23 cellular contexts compared by ENCODE assay signal in genomic region chr5:177423671-177424070, GRCh38. TPM values are rescaled to one million over a fixed set of nuclear protein-coding genes. Genes with fewer than 3 reads are reported as not detected.
DNase-seq lines count a peak whose midpoint lies in the region; ATAC-seq, FAIRE-seq and TF ChIP-seq lines count a peak whose summit lies in the region.
"Had no signal": no experiment of that assay in that cellular context is flagged by ENCODE, and none has a peak within 500 bp of the region (broad histone marks: within the 10 kb centered on the region; RNA-seq: fewer than 3 reads in every experiment).

No MANE protein-coding gene starts in this region.

- H3K4ac ChIP-seq in IMR-90 (ENCODE audit: low read depth, low read length) (no peak overlapping the region), H1 (replicated peaks; ENCODE audit: insufficient read length, low read depth, low read length) (no peak overlapping the region)

- H4K91ac ChIP-seq in IMR-90 (ENCODE audit: insufficient read depth, low read depth, low read length) (no peak overlapping the region), H1 (replicated peaks; ENCODE audit: insufficient read length, low read length) (no peak overlapping the region)

- H3K18ac ChIP-seq in IMR-90 (ENCODE audit: low read depth, low read length), result no peak overlapping the region
- no peak overlapping the region for H3K18ac ChIP-seq in H1 (ENCODE audit: extremely low read depth, low read length)

- peaks cover 25% of the 10 kb centered on the region for H3K4me1 Mint-ChIP-seq in activated CD4-positive, alpha-beta T cell treated with anti-CD3 and anti-CD28 coated beads, Interleukin-2, amount 10 ng/mL, durations not matched to agents 7 days and 5 days

- H3K27me3 ChIP-seq in IMR-90 (ENCODE audit: control insufficient read depth, insufficient read depth, low read length), result no peaks in the 10 kb centered on the region
- no peaks in the 10 kb centered on the region for H3K27me3 ChIP-seq in H1 (replicated peaks in 1 of 4; ENCODE audit: control insufficient read depth in 3 of 4, extremely low read depth in 1 of 4, insufficient read depth in 3 of 4, low read length in 3 of 4)
- H3K27me3 ChIP-seq: BE2C; BLaER1 treated with 17β-estradiol and CSF1 and Interleukin-3, amounts not matched to agents 10 nM and 100 nM had no signal

- peaks cover 13% of the 10 kb centered on the region for H3K4me1 ChIP-seq in IMR-90 (ENCODE audit: control insufficient read depth, insufficient read depth, low read length)
- peaks cover 4 to 14% (median 7%) of the 10 kb centered on the region in 4 experiments; a peak in 6 of 7 replicates for H3K4me1 ChIP-seq in H1 (replicated peaks in 1 of 4; ENCODE audit: control insufficient read depth in 3 of 4, insufficient read depth in 4 of 4, low read length in 3 of 4)
- H3K4me1 ChIP-seq: BE2C had no signal

- peak overlapping the region; percentile 13 for H3K27ac Mint-ChIP-seq in activated CD4-positive, alpha-beta T cell treated with anti-CD3 and anti-CD28 coated beads, Interleukin-2, amount 10 ng/mL, durations not matched to agents 7 days and 5 days
- H3K27ac Mint-ChIP-seq: HFFc6 had no signal

- POLR2A ChIA-PET in activated CD4-positive, alpha-beta T cell treated with anti-CD3 and anti-CD28 coated beads, Interleukin-2, amount 10 ng/mL, durations not matched to agents 7 days and 5 days (lab: Charles Lee), result no interaction called here
- POLR2A ChIA-PET in IMR-90 (lab: Charles Lee; ENCODE audit: unreplicated experiment), result no interaction called here
- POLR2A ChIA-PET in H1 (lab: Charles Lee; ENCODE audit: partially characterized antibody), result interaction anchor here (0.9 to 24.2 kb wide), 8 partner anchors 18 to 60 kb away, joined by 3 to 460 read pairs (median 4); partner anchors contain the start of gene PRR7

- H2AK5ac ChIP-seq in IMR-90 (ENCODE audit: low read depth, low read length), result no peak overlapping the region
- no peak overlapping the region for H2AK5ac ChIP-seq in H1 (ENCODE audit: low read depth, low read length)

- no peak overlapping the region for H3K4me3 Mint-ChIP-seq in activated CD4-positive, alpha-beta T cell treated with anti-CD3 and anti-CD28 coated beads, Interleukin-2, amount 10 ng/mL, durations not matched to agents 7 days and 5 days
- H3K4me3 Mint-ChIP-seq: CD14-positive monocyte, HFFc6 had no signal

- H4K20me1 ChIP-seq in IMR-90 (ENCODE audit: insufficient read depth, low read length), result peaks cover 8% of the 10 kb centered on the region; the same call in 1 of the 2 replicates
- peaks cover 5 to 10% of the 10 kb centered on the region in 2 experiments for H4K20me1 ChIP-seq in H1 (replicated peaks in 1 of 2; ENCODE audit: control insufficient read depth in 1 of 2, insufficient read depth in 2 of 2, low read length in 2 of 2)

- no peak overlapping the region for H3K9ac ChIP-seq in IMR-90 (ENCODE audit: low read depth, low read length)
- H3K9ac ChIP-seq in H1 (replicated peaks in 1 of 4; ENCODE audit: extremely low read depth in 1 of 4, low read depth in 3 of 4, low read length in 3 of 4), result no peak overlapping the region
- H3K9ac ChIP-seq: BLaER1 treated with 17β-estradiol and CSF1 and Interleukin-3, amounts not matched to agents 10 nM and 100 nM had no signal

- CTCF ChIA-PET in activated CD4-positive, alpha-beta T cell treated with anti-CD3 and anti-CD28 coated beads, Interleukin-2, amount 10 ng/mL, durations not matched to agents 7 days and 5 days (lab: Charles Lee), result interaction anchor here (1.0 to 53.2 kb wide), 6 partner anchors 8 to 111 kb away, joined by 3 to 1643 read pairs (median 5); partner anchors contain the start of genes DBN1, F12, PFN3 and PRR7
- CTCF ChIA-PET in IMR-90 (lab: Yijun Ruan, JAX) (interaction anchor here (0.6 to 0.8 kb wide), 2 partner anchors 20 to 34 kb away, joined by 3 read pairs; no protein-coding TSS in a partner anchor), H1 (lab: Charles Lee; ENCODE audit: partially characterized antibody) (interaction anchor here (0.7 to 7.1 kb wide), 12 partner anchors 14 to 114 kb away, joined by 3 to 57 read pairs (median 4); partner anchors contain the start of genes F12 and PFN3)

- dilution Hi-C loops in IMR-90 (cut with HindIII; ENCODE audit: low sequenced_read_pairs, unreplicated experiment), result no loop called here

- DNase-seq in activated CD4-positive, alpha-beta T cell treated with anti-CD3 and anti-CD28 coated beads, Interleukin-2, amount 10 ng/mL, durations not matched to agents 7 days and 5 days, result no peak
- DNase-seq in activated CD4-positive, alpha-beta T cell treated with anti-CD3 and anti-CD28 coated beads, Interleukin-2, amount 50 U/mL, for 48 hours, result no peak
- no peak for DNase-seq in IMR-90
- DNase-seq in H1 (ENCODE audit: low read depth in 1 of 2, low spot score in 2 of 2), result no peak
- DNase-seq in D721Med (ENCODE audit: insufficient read length, low spot score), result no peak
- no peak for DNase-seq in NCI-H1105 treated with DMSO at 0.1 percent for 48 hours (lab: John Stamatoyannopoulos, UW)
- DNase-seq: ACHN; AML-193; BE2C; CD4-positive, alpha-beta T cell; CD8-positive, alpha-beta memory T cell; DMS53; DMS79 treated with DMSO at 0.1 percent for 48 hours; GOT3; H9; HFFc6 had no signal

- no peak overlapping the region for H2BK15ac ChIP-seq in IMR-90 (ENCODE audit: low read depth, low read length)
- H2BK15ac ChIP-seq in H1 (ENCODE audit: low read length), result 0 out of 2 replicates have a peak overlapping the region, but pooled peaks have one; percentile 61

- no peak overlapping the region for H3K56ac ChIP-seq in IMR-90 (ENCODE audit: extremely low read depth, insufficient read depth, low read length)
- no peak overlapping the region for H3K56ac ChIP-seq in H1 (replicated peaks; ENCODE audit: insufficient read length, low read depth, low read length)

- H3K27me3 Mint-ChIP-seq in activated CD4-positive, alpha-beta T cell treated with anti-CD3 and anti-CD28 coated beads, Interleukin-2, amount 10 ng/mL, durations not matched to agents 7 days and 5 days, result no peaks in the 10 kb centered on the region
- H3K27me3 Mint-ChIP-seq: CD4-positive, alpha-beta T cell; CD8-positive, alpha-beta memory T cell had no signal

- no peak overlapping the region for H2BK5ac ChIP-seq in IMR-90 (ENCODE audit: low read depth, low read length, poor library complexity, severe bottlenecking)
- H2BK5ac ChIP-seq in H1 (ENCODE audit: low read depth, low read length), result no peak overlapping the region

- H3K14ac ChIP-seq in IMR-90 (replicated peaks; ENCODE audit: low read depth, low read length) (no peak overlapping the region), H1 (ENCODE audit: insufficient read length) (no peak overlapping the region)

- TF ChIP-seq POLR2A in IMR-90 (IDR thresholded peaks at IDR 0.05; ENCODE audit: low read depth, low read length) (no peak), H1 (IDR thresholded peaks at IDR 0.05; ENCODE audit: control extremely low read depth in 1 of 2, low read depth in 2 of 2, low read length in 2 of 2) (no peak)

- TF ChIP-seq EP300 in H1 (IDR thresholded peaks at IDR 0.05; ENCODE audit: borderline replicate concordance in 1 of 2, low read depth in 2 of 2, low read length in 2 of 2), result no peak

- H2BK12ac ChIP-seq in H1 (ENCODE audit: low read depth, low read length), result no peak overlapping the region

- no peak overlapping the region for H4K8ac ChIP-seq in IMR-90 (ENCODE audit: low read depth in 2 of 2, low read length in 2 of 2)
- H4K8ac ChIP-seq in H1 (ENCODE audit: extremely low read depth, insufficient read depth, low read length), result no peak overlapping the region

- H3K79me2 ChIP-seq in H1 (ENCODE audit: control insufficient read depth in 1 of 2, insufficient read depth in 2 of 2, low read length in 2 of 2), result peaks cover 0 to 17% of the 10 kb centered on the region in 2 experiments; a peak in 2 of 4 replicates

- H3K9me3 ChIP-seq in IMR-90 (ENCODE audit: control insufficient read depth, insufficient read depth, low read length), result no peaks in the 10 kb centered on the region
- H3K9me3 ChIP-seq in H1 (ENCODE audit: insufficient read depth in 2 of 2, low read depth in 1 of 2, low read length in 1 of 2), result no peaks in the 10 kb centered on the region
- H3K9me3 ChIP-seq: BE2C; BLaER1 treated with 17β-estradiol and CSF1 and Interleukin-3, amounts not matched to agents 10 nM and 100 nM had no signal

- no peak overlapping the region for H3K23ac ChIP-seq in IMR-90 (ENCODE audit: low read depth, low read length)
- no peak overlapping the region for H3K23ac ChIP-seq in H1 (ENCODE audit: insufficient read length)

- peaks cover 10% of the 10 kb centered on the region for H3K23me2 ChIP-seq in H1 (ENCODE audit: low read depth, low read length)

- H3K9me1 ChIP-seq in IMR-90 (ENCODE audit: insufficient read depth, low read length), result peaks cover 15% of the 10 kb centered on the region

- no peaks in the 10 kb centered on the region for H3K36me3 ChIP-seq in IMR-90 (ENCODE audit: control insufficient read depth, insufficient read depth, low read length)
- H3K36me3 ChIP-seq in H1 (ENCODE audit: control insufficient read depth in 2 of 4, insufficient read depth in 4 of 4, low read length in 3 of 4), result no peaks in the 10 kb centered on the region
- H3K36me3 ChIP-seq: BE2C; BLaER1 treated with 17β-estradiol and CSF1 and Interleukin-3, amounts not matched to agents 10 nM and 100 nM had no signal

- no peak for TF ChIP-seq RAD21 in IMR-90 (IDR thresholded peaks at IDR 0.05; ENCODE audit: low read length)
- no peak for TF ChIP-seq RAD21 in H1 (IDR thresholded peaks at IDR 0.05 in 1 of 2, conservative IDR thresholded peaks at IDR 0.05 in 1 of 2; ENCODE audit: low read depth in 2 of 2, low read length in 2 of 2)

- no peak overlapping the region for H4K5ac ChIP-seq in IMR-90 (ENCODE audit: low read depth, low read length)
- H4K5ac ChIP-seq in H1 (ENCODE audit: insufficient read length, low read depth, low read length), result no peak overlapping the region

- H3K4me2 ChIP-seq in IMR-90 (ENCODE audit: low read depth, low read length) (no peak overlapping the region), H1 (ENCODE audit: insufficient read depth in 1 of 2, low read depth in 2 of 2, low read length in 2 of 2) (no peak overlapping the region)
- H3K4me2 ChIP-seq: BLaER1 treated with 17β-estradiol and CSF1 and Interleukin-3, amounts not matched to agents 10 nM and 100 nM had no signal

- no TSS peak for BruUV-seq in IMR-90 (replicated peaks; lab: Mats Ljungman, UMichigan)

- FAIRE-seq in H1 (lab: Jason Lieb, UNC), result no peak
- FAIRE-seq in D721Med (lab: Jason Lieb, UNC), result no peak
- FAIRE-seq: A204.1, G401.6, GM12892 had no signal

- peaks cover 9 to 25% of the 10 kb centered on the region in 2 experiments for H3K79me1 ChIP-seq in IMR-90 (ENCODE audit: low read depth in 1 of 2, low read length in 2 of 2)
- H3K79me1 ChIP-seq in H1 (ENCODE audit: low read depth, low read length), result peaks cover 10% of the 10 kb centered on the region; the same call in 1 of the 2 replicates

- H3K9me3 Mint-ChIP-seq in activated CD4-positive, alpha-beta T cell treated with anti-CD3 and anti-CD28 coated beads, Interleukin-2, amount 10 ng/mL, durations not matched to agents 7 days and 5 days, result peaks cover 2% of the 10 kb centered on the region
- H3K9me3 Mint-ChIP-seq: CD4-positive, alpha-beta T cell; CD8-positive, alpha-beta memory T cell; H9; HFFc6 had no signal

- in situ Hi-C loops in IMR-90 (cut with MboI; ENCODE audit: low sequenced_read_pairs), result no loop called here

- H2AK9ac ChIP-seq in IMR-90 (replicated peaks; ENCODE audit: low read depth, low read length, poor library complexity), result peak overlapping the region; percentile 24

- no peak overlapping the region for H3K4me3 ChIP-seq in IMR-90 (ENCODE audit: insufficient read depth, low read depth, low read length)
- no peak overlapping the region for H3K4me3 ChIP-seq in H1 (ENCODE audit: extremely low read depth in 1 of 4, insufficient read depth in 2 of 4, low read depth in 3 of 4, low read length in 4 of 4)
- H3K4me3 ChIP-seq: BLaER1 treated with 17β-estradiol and CSF1 and Interleukin-3, amounts not matched to agents 10 nM and 100 nM had no signal

- H2BK20ac ChIP-seq in IMR-90 (ENCODE audit: low read depth, low read length) (no peak overlapping the region), H1 (ENCODE audit: low read length) (no peak overlapping the region)

- no peak overlapping the region for H2BK120ac ChIP-seq in IMR-90 (ENCODE audit: low read depth, low read length)
- no peak overlapping the region for H2BK120ac ChIP-seq in H1 (replicated peaks; ENCODE audit: low read depth, low read length)

- ATAC-seq in IMR-90 (ENCODE audit: low read depth), result no peak

- H3K36me3 Mint-ChIP-seq in activated CD4-positive, alpha-beta T cell treated with anti-CD3 and anti-CD28 coated beads, Interleukin-2, amount 10 ng/mL, durations not matched to agents 7 days and 5 days (ENCODE audit: low read depth), result peaks cover 19% of the 10 kb centered on the region

- H2AFZ ChIP-seq in IMR-90 (replicated peaks; ENCODE audit: low read length, poor library complexity) (peak overlapping the region; percentile 61), H1 (ENCODE audit: low read length) (no peak overlapping the region)

- intact Hi-C loops in IMR-90 (cut with micrococcal nuclease), result no loop called here

- H3K27ac ChIP-seq in IMR-90 (ENCODE audit: insufficient read depth, low read length) (no peak overlapping the region), H1 (ENCODE audit: low read depth, low read length) (no peak overlapping the region)
- H3K27ac ChIP-seq: 22Rv1; BLaER1 treated with 17β-estradiol and CSF1 and Interleukin-3, amounts not matched to agents 10 nM and 100 nM had no signal

- WGBS in IMR-90 (ENCODE audit: extremely low coverage in 2 of 2, insufficient read length in 1 of 2), 2 experiments, result no CpG with 5 or more reads among the region's 2 CpGs
- 77% methylated on average over 2 of the region's 2 CpGs; no CpG with 5 or more reads in 1 of the 2 experiments for WGBS in H1 (ENCODE audit: extremely low coverage in 1 of 2, insufficient coverage in 1 of 2, insufficient read length in 1 of 2, insufficient replicate concordance in 2 of 2, low coverage in 1 of 2, low lambda C conversion rate in 2 of 2, missing lambda C conversion rate in 1 of 2), 2 experiments

- TF ChIP-seq CTCF in IMR-90 (conservative IDR thresholded peaks at IDR 0.05; ENCODE audit: low read depth, low read length) (no peak), H1 (IDR thresholded peaks at IDR 0.05; ENCODE audit: control extremely low read depth in 1 of 3, insufficient read depth in 1 of 3, low read depth in 1 of 3, low read length in 3 of 3) (no peak), D721Med (IDR thresholded peaks at IDR 0.05; ENCODE audit: insufficient read depth, missing control alignments) (no peak)

RNA-seq across cellular contexts. Expression of gene GRK6, which starts 2.8 kb away (rescaled TPM):
- 100 to 1,000 TPM; 242 to 296 TPM for total RNA-seq in activated CD4-positive, alpha-beta T cell treated with anti-CD3 and anti-CD28 coated beads, Interleukin-2, amount 10 ng/mL, durations not matched to agents 7 days and 5 days
- 30.1 and 35.0 TPM in 2 replicates for total RNA-seq in IMR-90 (2012; rRNA removed)
- polyA plus RNA-seq in IMR-90 (2012; rRNA removed), result 25.3 and 30.1 TPM in 2 replicates
- polyA plus RNA-seq in IMR-90 (2012; cell fraction: cytosol; rRNA removed), result 29.1 and 34.2 TPM in 2 replicates
- 23.2 and 34.3 TPM in 2 replicates for polyA plus RNA-seq in IMR-90 (2012; cell fraction: nucleus; rRNA removed; ENCODE audit: low replicate concordance)
- total RNA-seq in H1 (2021; fragmentation: NEBNext Ultra II Directional; extraction: Animal tissue kit (Norgen Biotek cat#: 25700)), result 52.0 and 57.8 TPM in 2 replicates
- polyA plus RNA-seq in H1 (2011; rRNA removed), result 31.8 and 50.8 TPM in 2 replicates
- polyA plus RNA-seq in H1 (2011; cell fraction: cytosol; rRNA removed), result 43.3 TPM
- 53.8 TPM for polyA plus RNA-seq in H1 (2011; cell fraction: nucleus; rRNA removed)
- 32.8 to 46.4 TPM (median 42.2 TPM) in 4 replicates for polyA plus RNA-seq in H1 (2012, experiment 1 of 2)
- polyA plus RNA-seq in H1 (2012, experiment 2 of 2), result 38.4 TPM
- polyA plus RNA-seq in H1 (2013, experiment 1 of 2), result 23.7 TPM
- polyA plus RNA-seq in H1 (2013, experiment 2 of 2), result 24.5 TPM
- 21.9 and 25.8 TPM in 2 replicates for polyA minus RNA-seq in H1 (2011; rRNA and poly(A)+ RNA removed)
- polyA minus RNA-seq in H1 (2011; cell fraction: cytosol; rRNA and poly(A)+ RNA removed), result 27.7 TPM
- polyA minus RNA-seq in H1 (2011; cell fraction: nucleus; rRNA and poly(A)+ RNA removed), result 39.0 TPM

RNA-seq across cellular contexts. Expression of gene F12, which starts 14.3 kb away (rescaled TPM):
- under 1 TPM; 0.22 to 0.60 TPM for total RNA-seq in activated CD4-positive, alpha-beta T cell treated with anti-CD3 and anti-CD28 coated beads, Interleukin-2, amount 10 ng/mL, durations not matched to agents 7 days and 5 days
- 0.36 and 0.56 TPM in 2 replicates for total RNA-seq in IMR-90 (2012; rRNA removed)
- 1.2 and 1.4 TPM in 2 replicates for polyA plus RNA-seq in IMR-90 (2012; rRNA removed)
- 1.2 and 1.5 TPM in 2 replicates for polyA plus RNA-seq in IMR-90 (2012; cell fraction: cytosol; rRNA removed)
- polyA plus RNA-seq in IMR-90 (2012; cell fraction: nucleus; rRNA removed; ENCODE audit: low replicate concordance), result 1.3 and 4.0 TPM in 2 replicates
- total RNA-seq in H1 (2021; fragmentation: NEBNext Ultra II Directional; extraction: Animal tissue kit (Norgen Biotek cat#: 25700)), result 5.4 and 6.5 TPM in 2 replicates
- 7.8 and 12.0 TPM in 2 replicates for polyA plus RNA-seq in H1 (2011; rRNA removed)
- 6.0 TPM for polyA plus RNA-seq in H1 (2011; cell fraction: cytosol; rRNA removed)
- 5.0 TPM for polyA plus RNA-seq in H1 (2011; cell fraction: nucleus; rRNA removed)
- 3.5 to 7.1 TPM (median 4.9 TPM) in 4 replicates for polyA plus RNA-seq in H1 (2012, experiment 1 of 2)
- polyA plus RNA-seq in H1 (2012, experiment 2 of 2), result 3.5 TPM
- 2.6 TPM for polyA plus RNA-seq in H1 (2013, experiment 1 of 2)
- 3.1 TPM for polyA plus RNA-seq in H1 (2013, experiment 2 of 2)
- polyA minus RNA-seq in H1 (2011; rRNA and poly(A)+ RNA removed), result 0.85 and 0.88 TPM in 2 replicates
- polyA minus RNA-seq in H1 (2011; cell fraction: cytosol; rRNA and poly(A)+ RNA removed), result 2.3 TPM
- polyA minus RNA-seq in H1 (2011; cell fraction: nucleus; rRNA and poly(A)+ RNA removed), result 2.7 TPM

RNA-seq across cellular contexts. Expression of gene PRR7, which starts 22.9 kb away (rescaled TPM):
- 1 to 10 TPM; 5.3 to 9.7 TPM for total RNA-seq in activated CD4-positive, alpha-beta T cell treated with anti-CD3 and anti-CD28 coated beads, Interleukin-2, amount 10 ng/mL, durations not matched to agents 7 days and 5 days
- total RNA-seq in IMR-90 (2012; rRNA removed), result 1.1 TPM in 2 replicates
- polyA plus RNA-seq in IMR-90 (2012; rRNA removed) (10.1 and 13.6 TPM in 2 replicates), H1 (2011; rRNA removed) (11.8 and 23.1 TPM in 2 replicates)
- polyA plus RNA-seq in IMR-90 (2012; cell fraction: cytosol; rRNA removed), result 11.9 and 36.3 TPM in 2 replicates
- 12.9 and 42.6 TPM in 2 replicates for polyA plus RNA-seq in IMR-90 (2012; cell fraction: nucleus; rRNA removed; ENCODE audit: low replicate concordance)
- total RNA-seq in H1 (2021; fragmentation: NEBNext Ultra II Directional; extraction: Animal tissue kit (Norgen Biotek cat#: 25700)), result 8.0 and 8.6 TPM in 2 replicates
- 11.7 TPM for polyA plus RNA-seq in H1 (2011; cell fraction: cytosol; rRNA removed)
- 12.5 TPM for polyA plus RNA-seq in H1 (2011; cell fraction: nucleus; rRNA removed)
- 0.79 to 4.9 TPM (median 4.9 TPM) in 4 replicates for polyA plus RNA-seq in H1 (2012, experiment 1 of 2)
- 2.8 TPM for polyA plus RNA-seq in H1 (2012, experiment 2 of 2)
- polyA plus RNA-seq in H1 (2013, experiment 1 of 2), result 5.2 TPM
- 4.9 TPM for polyA plus RNA-seq in H1 (2013, experiment 2 of 2)
- 0.12 and 0.13 TPM in 2 replicates for polyA minus RNA-seq in H1 (2011; rRNA and poly(A)+ RNA removed)
- polyA minus RNA-seq in H1 (2011; cell fraction: cytosol; rRNA and poly(A)+ RNA removed), result 5.2 TPM
- 7.5 TPM for polyA minus RNA-seq in H1 (2011; cell fraction: nucleus; rRNA and poly(A)+ RNA removed)

RNA-seq across cellular contexts. Expression of gene PFN3, which starts 23.2 kb away (rescaled TPM):
- not detected for total RNA-seq in activated CD4-positive, alpha-beta T cell treated with anti-CD3 and anti-CD28 coated beads, Interleukin-2, amount 10 ng/mL, durations not matched to agents 7 days and 5 days
- total RNA-seq in IMR-90 (2012; rRNA removed), result not detected in 2 replicates
- not detected in 2 replicates for polyA plus RNA-seq in IMR-90 (2012; rRNA removed)
- not detected in 2 replicates for polyA plus RNA-seq in IMR-90 (2012; cell fraction: cytosol; rRNA removed)
- not detected in 2 replicates for polyA plus RNA-seq in IMR-90 (2012; cell fraction: nucleus; rRNA removed; ENCODE audit: low replicate concordance)
- total RNA-seq in H1 (2021; fragmentation: NEBNext Ultra II Directional; extraction: Animal tissue kit (Norgen Biotek cat#: 25700)), result not detected in 2 replicates
- not detected in 2 replicates for polyA plus RNA-seq in H1 (2011; rRNA removed)
- not detected for polyA plus RNA-seq in H1 (2011; cell fraction: cytosol; rRNA removed)
- not detected for polyA plus RNA-seq in H1 (2011; cell fraction: nucleus; rRNA removed)
- polyA plus RNA-seq in H1 (2012, experiment 1 of 2), result not detected in 4 replicates
- polyA plus RNA-seq in H1 (2012, experiment 2 of 2), result not detected
- not detected for polyA plus RNA-seq in H1 (2013, experiment 1 of 2)
- polyA plus RNA-seq in H1 (2013, experiment 2 of 2), result not detected
- not detected in 2 replicates for polyA minus RNA-seq in H1 (2011; rRNA and poly(A)+ RNA removed)
- polyA minus RNA-seq in H1 (2011; cell fraction: cytosol; rRNA and poly(A)+ RNA removed), result not detected
- polyA minus RNA-seq in H1 (2011; cell fraction: nucleus; rRNA and poly(A)+ RNA removed), result not detected
- total RNA-seq: CD4-positive, alpha-beta T cell; CD8-positive, alpha-beta memory T cell; Daoy; H9; HFFc6 had no signal
- polyA plus RNA-seq: CD14-positive monocyte; CD8-positive, alpha-beta memory T cell had no signal

RNA-seq across cellular contexts. Expression of gene SLC34A1, which starts 39.4 kb away (rescaled TPM):
- under 1 TPM; 0.12 to 0.27 TPM for total RNA-seq in activated CD4-positive, alpha-beta T cell treated with anti-CD3 and anti-CD28 coated beads, Interleukin-2, amount 10 ng/mL, durations not matched to agents 7 days and 5 days
- total RNA-seq in IMR-90 (2012; rRNA removed), result not detected in 2 replicates
- polyA plus RNA-seq in IMR-90 (2012; rRNA removed) (not detected in 2 replicates), H1 (2011; rRNA removed) (not detected in 2 replicates)
- polyA plus RNA-seq in IMR-90 (2012; cell fraction: cytosol; rRNA removed), result 0.01 TPM in 1 of 2 replicates, not detected in the other
- 0.02 and 0.05 TPM in 2 replicates for polyA plus RNA-seq in IMR-90 (2012; cell fraction: nucleus; rRNA removed; ENCODE audit: low replicate concordance)
- not detected in 2 replicates for total RNA-seq in H1 (2021; fragmentation: NEBNext Ultra II Directional; extraction: Animal tissue kit (Norgen Biotek cat#: 25700))
- polyA plus RNA-seq in H1 (2011; cell fraction: cytosol; rRNA removed), result not detected
- polyA plus RNA-seq in H1 (2011; cell fraction: nucleus; rRNA removed), result not detected
- polyA plus RNA-seq in H1 (2012, experiment 1 of 2), result not detected in 4 replicates
- polyA plus RNA-seq in H1 (2012, experiment 2 of 2), result not detected
- not detected for polyA plus RNA-seq in H1 (2013, experiment 1 of 2)
- polyA plus RNA-seq in H1 (2013, experiment 2 of 2), result not detected
- not detected in 2 replicates for polyA minus RNA-seq in H1 (2011; rRNA and poly(A)+ RNA removed)
- not detected for polyA minus RNA-seq in H1 (2011; cell fraction: cytosol; rRNA and poly(A)+ RNA removed)
- not detected for polyA minus RNA-seq in H1 (2011; cell fraction: nucleus; rRNA and poly(A)+ RNA removed)
- total RNA-seq: CD4-positive, alpha-beta T cell; Daoy; H9; HFFc6 had no signal
- polyA plus RNA-seq: CD14-positive monocyte had no signal
